Comparison of ENCODE assay signal across 29 cellular contexts in the genomic region with DNA sequence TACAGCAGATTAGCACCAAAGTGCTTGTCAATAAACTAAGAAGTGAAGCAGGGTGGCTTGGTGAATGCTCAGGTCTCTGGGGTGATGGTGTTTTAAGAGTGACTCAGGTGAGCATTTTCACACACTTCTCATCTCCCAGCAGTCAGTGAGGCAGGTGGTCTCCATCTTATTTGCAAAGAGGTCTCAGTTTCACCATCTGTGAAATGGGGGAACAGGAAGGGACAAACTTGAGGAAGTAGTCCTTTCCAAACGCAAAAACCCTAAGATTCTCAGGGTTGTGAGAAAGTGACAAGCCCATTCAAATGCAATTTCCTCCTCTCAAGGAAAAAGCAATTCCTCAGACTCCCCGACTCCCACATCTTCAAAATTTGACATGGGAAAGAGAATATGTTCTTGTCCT. TPM values are rescaled to one million over a fixed set of nuclear protein-coding genes. Genes with fewer than 3 reads are reported as not detected.
A peak's percentile ranks its signal among the peaks of the same experiment; 100 is the strongest.
DNase-seq lines count a peak whose midpoint lies in the region; ATAC-seq, FAIRE-seq and TF ChIP-seq lines count a peak whose summit lies in the region.
"Had no signal": no experiment of that assay in that cellular context is flagged by ENCODE, and none has a peak within 500 bp of the region (broad histone marks: within the 10 kb centered on the region; RNA-seq: fewer than 3 reads in every experiment).

No MANE protein-coding gene starts in this region.

- no peaks in the 10 kb centered on the region for H3K79me2 ChIP-seq in K562 (ENCODE audit: control insufficient read depth, insufficient read depth, low read length)

- no peaks in the 10 kb centered on the region for H3K36me3 Mint-ChIP-seq in natural killer cell
- peaks cover 7% of the 10 kb centered on the region for H3K36me3 Mint-ChIP-seq in natural killer cell treated with Interleukin-12 subunit alpha and Interleukin-12 subunit beta and Interleukin-15 and Interleukin-18, amount 100 ng/mL, for 72 hours
- H3K36me3 Mint-ChIP-seq in endodermal cell (ENCODE audit: low read depth), result no peaks in the 10 kb centered on the region
- H3K36me3 Mint-ChIP-seq: CD8-positive, alpha-beta T cell had no signal

- TF ChIP-seq CTCF in natural killer cell (IDR thresholded peaks at IDR 0.05) (no peak), K562 (IDR thresholded peaks at IDR 0.05 in 2 of 3, conservative IDR thresholded peaks at IDR 0.05 in 1 of 3; ENCODE audit: insufficient read depth in 2 of 3, low read depth in 1 of 3, low read length in 3 of 3) (no peak), endodermal cell (conservative IDR thresholded peaks at IDR 0.05) (no peak), breast epithelium (IDR thresholded peaks at IDR 0.05) (no peak)

- H3K9me3 ChIP-seq in K562 (replicated peaks; ENCODE audit: control insufficient read depth, insufficient read depth, low read depth, low read length) (no peaks in the 10 kb centered on the region), endodermal cell (ENCODE audit: control insufficient read depth, low read length) (no peaks in the 10 kb centered on the region), breast epithelium (no peaks in the 10 kb centered on the region)
- H3K9me3 ChIP-seq: A549; BLaER1 treated with 17β-estradiol and CSF1 and Interleukin-3, amounts not matched to agents 10 nM and 100 nM; Caco-2 had no signal

- H3K27me3 Mint-ChIP-seq in natural killer cell (ENCODE audit: low read depth in 2 of 2) (no peaks in the 10 kb centered on the region), endodermal cell (ENCODE audit: insufficient read depth) (peaks cover 4% of the 10 kb centered on the region)
- no peaks in the 10 kb centered on the region for H3K27me3 Mint-ChIP-seq in natural killer cell treated with Interleukin-12 subunit alpha and Interleukin-12 subunit beta and Interleukin-15 and Interleukin-18, amount 100 ng/mL, for 72 hours

- H3K36me3 ChIP-seq in K562 (ENCODE audit: control insufficient read depth, insufficient read depth, low read length) (no peaks in the 10 kb centered on the region), endodermal cell (ENCODE audit: control insufficient read depth, insufficient read depth, low read length) (no peaks in the 10 kb centered on the region), breast epithelium (no peaks in the 10 kb centered on the region)

- BruUV-seq in K562 (replicated peaks; lab: Mats Ljungman, UMichigan), result no TSS peak

- no peaks in the 10 kb centered on the region for H3K9me1 ChIP-seq in K562 (ENCODE audit: control insufficient read depth, insufficient read depth, low read length)

- in situ Hi-C loops in K562 (cut with MboI), result no loop called here

- CTCF ChIA-PET in K562 (lab: Yijun Ruan, JAX; ENCODE audit: low intra/inter-chr PET ratio), result no interaction called here

- TF ChIP-seq RAD21 in K562 (CRISPR knock-in tag; conservative IDR thresholded peaks at IDR 0.05 in 1 of 2, IDR thresholded peaks at IDR 0.05 in 1 of 2), result no peak

- no peak for FAIRE-seq in K562 (lab: Jason Lieb, UNC)
- FAIRE-seq: A549, GM12878, GM12892, GM18507, GM19239 had no signal

- TF ChIP-seq EP300 in K562 (IDR thresholded peaks at IDR 0.05; ENCODE audit: low read length), result no peak

- POLR2A ChIA-PET in K562 (lab: Yijun Ruan, JAX), result no interaction called here

- H3K9ac ChIP-seq in K562 (ENCODE audit: insufficient read depth in 1 of 2, low read depth in 2 of 2, low read length in 2 of 2) (no peak overlapping the region), endodermal cell (ENCODE audit: extremely low read depth, low read length, poor library complexity, severe bottlenecking) (no peak overlapping the region)
- H3K9ac ChIP-seq: BLaER1 treated with 17β-estradiol and CSF1 and Interleukin-3, amounts not matched to agents 10 nM and 100 nM had no signal

- 0% methylated on average over 2 of the region's 2 CpGs for whole genome bisulfite sequencing in K562 (ENCODE audit: insufficient coverage, low coverage, missing lambda C conversion rate)
- 63 to 75% methylated on average over 2 of the region's 2 CpGs for WGBS in endodermal cell (ENCODE audit: insufficient coverage in 1 of 2, insufficient read length in 1 of 2), 2 experiments

- peaks cover 3% of the 10 kb centered on the region; the same call in 1 of the 2 replicates for H4K20me1 ChIP-seq in K562 (replicated peaks; ENCODE audit: control insufficient read depth, insufficient read depth, low read length)

- H3K27ac ChIP-seq in K562 (ENCODE audit: extremely low read depth, low read depth, low read length), result no peak overlapping the region
- no peak overlapping the region for H3K27ac ChIP-seq in endodermal cell (ENCODE audit: low read depth, low read length)
- H3K27ac ChIP-seq in breast epithelium, result no peak overlapping the region
- H3K27ac ChIP-seq: 22Rv1; A549; BLaER1 treated with 17β-estradiol and CSF1 and Interleukin-3, amounts not matched to agents 10 nM and 100 nM; C4-2B had no signal

- peak overlapping the region; percentile 35 for H3K4me3 Mint-ChIP-seq in natural killer cell
- no peak overlapping the region for H3K4me3 Mint-ChIP-seq in natural killer cell treated with Interleukin-12 subunit alpha and Interleukin-12 subunit beta and Interleukin-15 and Interleukin-18, amount 100 ng/mL, for 72 hours
- no peak overlapping the region for H3K4me3 Mint-ChIP-seq in endodermal cell
- H3K4me3 Mint-ChIP-seq: B cell; CD4-positive, alpha-beta T cell; CD8-positive, alpha-beta T cell had no signal

- no peak for TF ChIP-seq POLR2A in K562 (conservative IDR thresholded peaks at IDR 0.05)
- no peak for TF ChIP-seq POLR2A in breast epithelium (IDR thresholded peaks at IDR 0.05)

- no peak for DNase-seq in natural killer cell
- no peak for DNase-seq in natural killer cell treated with Interleukin-12 subunit alpha and Interleukin-12 subunit beta and Interleukin-15 and Interleukin-18, amount 100 ng/mL, for 72 hours (ENCODE audit: low spot score)
- DNase-seq in K562 (ENCODE audit: extremely low read depth in 1 of 4, low spot score in 3 of 4), result no peak
- DNase-seq in endodermal cell, result peak; percentile 64
- no peak for DNase-seq in NCI-H510A (lab: John Stamatoyannopoulos, UW)
- DNase-seq in GM19238 (ENCODE audit: insufficient read length, low spot score), result no peak
- no peak for DNase-seq in breast epithelium (ENCODE audit: low spot score in 2 of 2)
- DNase-seq: AML-193; Caco-2; CD4-positive, alpha-beta T cell; CD8-positive, alpha-beta T cell; DMS 273 treated with DMSO at 0.1 percent for 48 hours; DMS153; DMS53; DMS79; DND-41; EL; GDM1 had no signal

- no peak overlapping the region for H3K4me3 ChIP-seq in K562
- no peak overlapping the region for H3K4me3 ChIP-seq in endodermal cell (ENCODE audit: low read length)
- H3K4me3 ChIP-seq in breast epithelium, result no peak overlapping the region
- H3K4me3 ChIP-seq: A549; BLaER1 treated with 17β-estradiol and CSF1 and Interleukin-3, amounts not matched to agents 10 nM and 100 nM; GM12878 had no signal

- no peak overlapping the region for H2AFZ ChIP-seq in K562 (ENCODE audit: low read depth, low read length)

- H3K4me2 ChIP-seq in K562 (ENCODE audit: insufficient read depth, low read length), result no peak overlapping the region
- H3K4me2 ChIP-seq: A549 had no signal

- H3K4me1 ChIP-seq in K562 (replicated peaks in 1 of 2; ENCODE audit: control insufficient read depth in 2 of 2, insufficient read depth in 2 of 2, low read length in 2 of 2), result no peaks in the 10 kb centered on the region
- H3K4me1 ChIP-seq in endodermal cell (ENCODE audit: control insufficient read depth, insufficient read depth, low read length), result peaks cover 4% of the 10 kb centered on the region
- H3K4me1 ChIP-seq in breast epithelium, result peaks cover 5 to 8% of the 10 kb centered on the region in 2 donors
- H3K4me1 ChIP-seq: A549, Caco-2 had no signal

- intact Hi-C loops in natural killer cell (cut with micrococcal nuclease) (loop anchor here (10.0 kb wide), 1 partner anchor 50 kb away; a partner anchor contains a TSS), K562 (cut with micrococcal nuclease) (no loop called here), breast epithelium (cut with DNase I; ENCODE audit: low total_unique reads) (no loop called here)

- H3K9me3 Mint-ChIP-seq in natural killer cell (peaks cover 0 to 2% of the 10 kb centered on the region in 2 donors), endodermal cell (no peaks in the 10 kb centered on the region)
- H3K9me3 Mint-ChIP-seq in natural killer cell treated with Interleukin-12 subunit alpha and Interleukin-12 subunit beta and Interleukin-15 and Interleukin-18, amount 100 ng/mL, for 72 hours, result no peaks in the 10 kb centered on the region
- H3K9me3 Mint-ChIP-seq: CD4-positive, alpha-beta T cell; CD8-positive, alpha-beta T cell had no signal

- ATAC-seq in natural killer cell (no peak), K562 (no peak)
- ATAC-seq in natural killer cell treated with Interleukin-12 subunit alpha and Interleukin-12 subunit beta and Interleukin-15 and Interleukin-18, amount 100 ng/mL, for 72 hours, result no peak
- ATAC-seq: A549; CD8-positive, alpha-beta T cell; GM12878 had no signal

- peaks cover 0 to 36% of the 10 kb centered on the region in 2 experiments; a peak in 2 of 5 replicates for H3K27me3 ChIP-seq in K562 (ENCODE audit: control insufficient read depth in 2 of 2, insufficient read depth in 2 of 2, low read length in 2 of 2)
- no peaks in the 10 kb centered on the region for H3K27me3 ChIP-seq in endodermal cell (ENCODE audit: control insufficient read depth, insufficient read depth, low read length, poor library complexity, severe bottlenecking)
- H3K27me3 ChIP-seq in breast epithelium, result no peaks in the 10 kb centered on the region

- peak overlapping the region in 1 of 2 donors; percentile 82 for H3K27ac Mint-ChIP-seq in natural killer cell
- H3K27ac Mint-ChIP-seq in natural killer cell treated with Interleukin-12 subunit alpha and Interleukin-12 subunit beta and Interleukin-15 and Interleukin-18, amount 100 ng/mL, for 72 hours, result no peak overlapping the region
- H3K27ac Mint-ChIP-seq in endodermal cell, result no peak overlapping the region
- H3K27ac Mint-ChIP-seq: B cell; CD4-positive, alpha-beta T cell; CD8-positive, alpha-beta T cell had no signal

- H3K4me1 Mint-ChIP-seq in natural killer cell (peaks cover 58 to 75% of the 10 kb centered on the region in 2 donors), endodermal cell (peaks cover 13% of the 10 kb centered on the region)
- peaks cover 39 to 54% of the 10 kb centered on the region in 2 donors for H3K4me1 Mint-ChIP-seq in natural killer cell treated with Interleukin-12 subunit alpha and Interleukin-12 subunit beta and Interleukin-15 and Interleukin-18, amount 100 ng/mL, for 72 hours (ENCODE audit: low read depth in 2 of 2)

RNA-seq across cellular contexts. Expression of a gene that starts 54.1 kb away (rescaled TPM):
- total RNA-seq in natural killer cell (10 to 100 TPM; 40.7 to 99.1 (median 63.2) TPM), K562 (2014; rRNA removed) (0.16 and 0.32 TPM in 2 replicates), K562 (2014; rRNA removed; fragmentation: Illumina TruSeq; extraction: Trizol) (0.11 and 0.29 TPM in 2 replicates), K562 (2015; rRNA removed; fragmentation: Illumina TruSeq; extraction: Trizol) (0.15 and 0.33 TPM in 2 replicates), K562 (2021) (0.20 and 0.29 TPM in 2 replicates), endodermal cell (not detected), breast epithelium (10 to 100 TPM in 1 of 3 donors, 1 to 10 TPM in 2; 4.9 to 30.2 (median 9.1) TPM)
- total RNA-seq in natural killer cell treated with Interleukin-12 subunit alpha and Interleukin-12 subunit beta and Interleukin-15 and Interleukin-18, amount 100 ng/mL, for 72 hours, result 1 to 10 TPM in 1 of 2 donors, under 1 TPM in 1; 0.26 to 1.1 TPM
- 3.0 and 7.0 TPM in 2 replicates for total RNA-seq in K562 (2011; cell fraction: chromatin; rRNA removed; ENCODE audit: low replicate concordance)
- total RNA-seq in K562 (2011; cell fraction: nucleolus; rRNA removed), result 3.2 and 3.4 TPM in 2 replicates
- total RNA-seq in K562 (2011; cell fraction: nucleoplasm; rRNA removed), result 3.7 and 4.0 TPM in 2 replicates
- polyA plus RNA-seq in K562 (2011; rRNA removed) (0.30 and 1.4 TPM in 2 replicates), K562 (2014; fragmentation: Illumina TruSeq; extraction: Trizol) (0.33 and 0.67 TPM in 2 replicates), K562 (2014; fragmentation: Nextera tagmentation; extraction: Ambion mirVana) (under 1 TPM; 0.11 to 0.13 TPM), K562 (2014; rRNA removed) (0.12 and 0.36 TPM in 2 replicates)
- polyA plus RNA-seq in K562 (2011; cell fraction: cytosol; rRNA removed), result 0.28 and 1.0 TPM in 2 replicates
- polyA plus RNA-seq in K562 (2011; cell fraction: nucleus; rRNA removed), result 0.41 and 1.3 TPM in 2 replicates
- polyA plus RNA-seq in K562 (2012), result 0.11 and 0.25 TPM in 2 replicates
- polyA minus RNA-seq in K562 (2011; rRNA and poly(A)+ RNA removed), result 0.42 and 2.6 TPM in 2 replicates
- 1.2 TPM in 1 of 2 replicates, not detected in the other for polyA minus RNA-seq in K562 (2011; cell fraction: cytosol; rRNA and poly(A)+ RNA removed)
- polyA minus RNA-seq in K562 (2011; cell fraction: nucleus; rRNA and poly(A)+ RNA removed), result 0.22 and 1.1 TPM in 2 replicates
- polyA plus RNA-seq in endodermal cell (2013, experiment 1 of 2), result 0.21 TPM
- polyA plus RNA-seq in endodermal cell (2013, experiment 2 of 2), result 0.25 TPM
- total RNA-seq: A172; Caco-2; CD4-positive, alpha-beta T cell; CD8-positive, alpha-beta T cell; G401 had no signal
- polyA plus RNA-seq: A549 had no signal
